Comparison of ENCODE assay signal across 8 cellular contexts in genomic region chr15:83747050-83747717, GRCh38.
DNase-seq lines count a peak whose midpoint lies in the region; ATAC-seq and TF ChIP-seq lines count a peak whose summit lies in the region.

No MANE protein-coding gene starts in this region.

- peaks cover 21% of the 10 kb centered on the region for H3K4me1 ChIP-seq in PC-3 (ENCODE audit: insufficient read depth, low read length)
- no peaks in the 10 kb centered on the region for H3K4me1 ChIP-seq in fibroblast of lung (ENCODE audit: control insufficient read depth, extremely low read depth, insufficient read depth, low read length)
- no peaks in the 10 kb centered on the region for H3K4me1 ChIP-seq in neural progenitor cell

- no peaks in the 10 kb centered on the region for H3K36me3 ChIP-seq in PC-3 (ENCODE audit: low read depth, low read length)
- H3K36me3 ChIP-seq in fibroblast of lung (ENCODE audit: control insufficient read depth, insufficient read depth, low read length): no peaks in the 10 kb centered on the region
- H3K36me3 ChIP-seq in neural progenitor cell: no peaks in the 10 kb centered on the region

- ATAC-seq in PC-3: peak; percentile 74
- ATAC-seq in activated naive CD8-positive, alpha-beta T cell treated with anti-CD3 and anti-CD28 coated beads, Interleukin-2, amount 50 U/mL, for 24 hours: no peak
- no peak for ATAC-seq in GM21360 (IDR thresholded peaks at IDR 0.05; ENCODE audit: unreplicated experiment)
- no peak for ATAC-seq in HG03460 (IDR thresholded peaks at IDR 0.05; ENCODE audit: unreplicated experiment)

- H3K27ac Mint-ChIP-seq in Calu3 (ENCODE audit: unreplicated experiment) (no peak overlapping the region), neural progenitor cell (no peak overlapping the region)
- H3K27ac Mint-ChIP-seq in activated naive CD8-positive, alpha-beta T cell treated with anti-CD3 and anti-CD28 coated beads, Interleukin-2, amount 50 U/mL, for 24 hours: no peak overlapping the region

- H4K20me1 ChIP-seq in PC-3 (ENCODE audit: low read length): no peaks in the 10 kb centered on the region
- no peaks in the 10 kb centered on the region for H4K20me1 ChIP-seq in fibroblast of lung (ENCODE audit: control insufficient read depth, extremely low read depth, insufficient read depth, low read length)
- H4K20me1 ChIP-seq in neural progenitor cell (ENCODE audit: low read depth): no peaks in the 10 kb centered on the region

- H3K27me3 ChIP-seq in PC-3 (ENCODE audit: low read length) (no peaks in the 10 kb centered on the region), fibroblast of lung (ENCODE audit: control insufficient read depth, insufficient read depth, low read length) (no peaks in the 10 kb centered on the region), neural progenitor cell (no peaks in the 10 kb centered on the region)

- H3K9ac ChIP-seq in PC-3 (ENCODE audit: low read length) (peak overlapping the region; percentile 77), fibroblast of lung (ENCODE audit: insufficient read depth, low read length) (no peak overlapping the region), neural progenitor cell (no peak overlapping the region)

- H3K4me2 ChIP-seq in PC-3 (ENCODE audit: low read length) (peak overlapping the region; percentile 69), fibroblast of lung (ENCODE audit: extremely low read depth, insufficient read depth, low read length) (peak overlapping the region; percentile 76), neural progenitor cell (no peak overlapping the region)

- H3K4me3 Mint-ChIP-seq in Calu3 (ENCODE audit: low read depth, unreplicated experiment): no peak overlapping the region
- H3K4me3 Mint-ChIP-seq in neural progenitor cell: no peak overlapping the region
- H3K4me3 Mint-ChIP-seq in activated naive CD8-positive, alpha-beta T cell treated with anti-CD3 and anti-CD28 coated beads, Interleukin-2, amount 50 U/mL, for 24 hours: no peak overlapping the region

- intact Hi-C loops in Calu3 (cut with micrococcal nuclease; ENCODE audit: unreplicated experiment): loop anchor here (1.0 to 5.0 kb wide), 5 partner anchors 14 to 308 kb away; partner anchors contain the start of gene ADAMTSL3
- intact Hi-C loops in PC-3 (cut with micrococcal nuclease): loop anchor here (1.0 to 2.0 kb wide), 5 partner anchors 14 to 288 kb away; partner anchors contain the start of gene ADAMTSL3

- no peaks in the 10 kb centered on the region for H3K27me3 Mint-ChIP-seq in Calu3 (ENCODE audit: unreplicated experiment)
- H3K27me3 Mint-ChIP-seq in neural progenitor cell (ENCODE audit: insufficient read depth, low read depth): peaks cover 5% of the 10 kb centered on the region
- H3K27me3 Mint-ChIP-seq in activated naive CD8-positive, alpha-beta T cell treated with anti-CD3 and anti-CD28 coated beads, Interleukin-2, amount 50 U/mL, for 24 hours: no peaks in the 10 kb centered on the region

- peak overlapping the region; percentile 39; the same call in 1 of the 2 replicates for H3K4me3 ChIP-seq in PC-3 (ENCODE audit: low read length)
- H3K4me3 ChIP-seq in fibroblast of lung (replicated peaks in 1 of 4; ENCODE audit: control extremely low read depth in 1 of 4, insufficient read depth in 1 of 4, low read depth in 3 of 4, low read length in 4 of 4): peak overlapping the region; percentile 5 to 30 (median 16)
- no peak overlapping the region for H3K4me3 ChIP-seq in neural progenitor cell

- H3K9me3 ChIP-seq in PC-3 (ENCODE audit: low read length): no peaks in the 10 kb centered on the region
- no peaks in the 10 kb centered on the region for H3K9me3 ChIP-seq in fibroblast of lung (ENCODE audit: control insufficient read depth, insufficient read depth, low read depth, low read length)
- H3K9me3 ChIP-seq in neural progenitor cell (ENCODE audit: low read depth): no peaks in the 10 kb centered on the region

- DNase-seq in Calu3 (peak; percentile 48), PC-3 (peak; percentile 59), fibroblast of lung (ENCODE audit: low read depth in 2 of 2) (peak; percentile 15 to 75), neural progenitor cell (ENCODE audit: low spot score) (peak; percentile 36), activated gamma-delta T cell treated with Interleukin-2 at 50 U/mL for 16 hours (no peak)
- no peak for DNase-seq in activated naive CD8-positive, alpha-beta T cell treated with anti-CD3 and anti-CD28 coated beads, Interleukin-2, amount 50 U/mL, for 24 hours

- no peaks in the 10 kb centered on the region for H3K79me2 ChIP-seq in PC-3 (ENCODE audit: low read length)
- H3K79me2 ChIP-seq in fibroblast of lung (ENCODE audit: control insufficient read depth, insufficient read depth, low read length): no peaks in the 10 kb centered on the region
- H3K79me2 ChIP-seq in neural progenitor cell (ENCODE audit: low read depth): no peaks in the 10 kb centered on the region

- H3K9me3 Mint-ChIP-seq in Calu3 (ENCODE audit: low read depth, unreplicated experiment) (no peaks in the 10 kb centered on the region), neural progenitor cell (no peaks in the 10 kb centered on the region)
- no peaks in the 10 kb centered on the region for H3K9me3 Mint-ChIP-seq in activated naive CD8-positive, alpha-beta T cell treated with anti-CD3 and anti-CD28 coated beads, Interleukin-2, amount 50 U/mL, for 24 hours

- H3K4me1 Mint-ChIP-seq in Calu3 (ENCODE audit: low read depth, unreplicated experiment) (peaks cover 12% of the 10 kb centered on the region), neural progenitor cell (no peaks in the 10 kb centered on the region)
- no peaks in the 10 kb centered on the region for H3K4me1 Mint-ChIP-seq in activated naive CD8-positive, alpha-beta T cell treated with anti-CD3 and anti-CD28 coated beads, Interleukin-2, amount 50 U/mL, for 24 hours

- H3F3A ChIP-seq in PC-3 (ENCODE audit: low read length, unreplicated experiment) (peaks cover 4% of the 10 kb centered on the region), neural progenitor cell (ENCODE audit: low read depth) (no peaks in the 10 kb centered on the region)

- CTCF ChIA-PET in Calu3 (lab: Charles Lee): interaction anchor here (1.1 to 1.7 kb wide), 2 partner anchors 182 to 288 kb away, joined by 4 to 18 read pairs; no protein-coding TSS in a partner anchor
- CTCF ChIA-PET in PC-3 (lab: Charles Lee): interaction anchor here (1.1 to 1.7 kb wide), 3 partner anchors 93 to 182 kb away, joined by 4 to 7 read pairs (median 4); partner anchors contain the start of gene ADAMTSL3

- H3K9me2 ChIP-seq in PC-3 (replicated peaks; ENCODE audit: low read length): no peaks in the 10 kb centered on the region

- TF ChIP-seq CTCF in Calu3 (IDR thresholded peaks at IDR 0.05; ENCODE audit: unreplicated experiment) (no peak), PC-3 (conservative IDR thresholded peaks at IDR 0.05; ENCODE audit: low read depth, low read length) (peak; percentile 62), fibroblast of lung (conservative IDR thresholded peaks at IDR 0.05 in 1 of 2, IDR thresholded peaks at IDR 0.05 in 1 of 2; ENCODE audit: low read depth in 1 of 2, low read length in 2 of 2) (peak; percentile 20 to 42), neural progenitor cell (IDR thresholded peaks at IDR 0.05) (peak; percentile 31)

- POLR2A ChIA-PET in PC-3 (lab: Charles Lee; ENCODE audit: unreplicated experiment): interaction anchor here (0.6 kb wide), 1 partner anchor 160 kb away, joined by 16 read pairs; no protein-coding TSS in a partner anchor

- BruUV-seq in Calu3 (replicated peaks; lab: Mats Ljungman, UMichigan): no TSS peak
- BruUV-seq in PC-3 (replicated peaks; lab: Mats Ljungman, UMichigan): no TSS peak

- H3K36me3 Mint-ChIP-seq in Calu3 (ENCODE audit: insufficient read depth, unreplicated experiment) (no peaks in the 10 kb centered on the region), neural progenitor cell (no peaks in the 10 kb centered on the region)
- H3K36me3 Mint-ChIP-seq in activated naive CD8-positive, alpha-beta T cell treated with anti-CD3 and anti-CD28 coated beads, Interleukin-2, amount 50 U/mL, for 24 hours (ENCODE audit: low read depth): no peaks in the 10 kb centered on the region

- H3K27ac ChIP-seq in PC-3 (ENCODE audit: low read length): peak overlapping the region; percentile 98
- H3K27ac ChIP-seq in fibroblast of lung (ENCODE audit: insufficient read depth, low read length): no peak overlapping the region
- H3K27ac ChIP-seq in neural progenitor cell: no peak overlapping the region

- H2AFZ ChIP-seq in PC-3 (ENCODE audit: low read length) (no peak overlapping the region; the same call in 1 of the 2 replicates), fibroblast of lung (ENCODE audit: low read length) (peak overlapping the region; percentile 88), neural progenitor cell (replicated peaks) (no peak overlapping the region)

Comparison
In these comparisons a context has a peak if more than half of its experiments do, and no peak if none do; other contexts are left out.
1. DNase-seq: peak in Calu3 (single experiment), PC-3 (single experiment), fibroblast of lung (2 of 2) and neural progenitor cell (single experiment); none in activated naive CD8-positive, alpha-beta T cell treated with anti-CD3 and anti-CD28 coated beads, Interleukin-2, amount 50 U/mL, for 24 hours (single experiment) and activated gamma-delta T cell treated with Interleukin-2 at 50 U/mL for 16 hours (single experiment).